Comparison of ENCODE assay signal across 8 cellular contexts in the genomic region with DNA sequence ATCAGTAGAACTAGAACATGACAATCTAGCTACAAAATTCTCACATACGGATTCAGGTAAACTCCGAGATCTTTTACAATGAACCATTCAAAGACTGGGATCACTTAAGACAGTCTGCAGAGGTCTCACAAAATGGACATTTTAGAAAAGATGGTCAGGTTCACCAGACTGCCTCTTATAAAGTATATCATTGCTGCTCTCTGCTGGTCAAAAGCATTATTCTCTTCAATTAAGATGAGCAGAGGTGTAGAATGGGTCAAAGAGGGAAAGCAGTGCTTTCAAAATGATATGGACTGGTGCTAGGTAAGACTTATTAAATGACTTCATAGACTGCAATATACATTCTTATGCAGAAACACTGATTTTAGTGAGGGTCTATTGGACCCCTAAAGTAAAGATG.
DNase-seq lines count a peak whose midpoint lies in the region; ATAC-seq and TF ChIP-seq lines count a peak whose summit lies in the region.

No MANE protein-coding gene starts in this region.

- H3K4me1 Mint-ChIP-seq in neural crest cell = no peaks in the 10 kb centered on the region

- H3K27me3 Mint-ChIP-seq in neural crest cell (ENCODE audit: low read depth) = no peaks in the 10 kb centered on the region

- H3K36me3 Mint-ChIP-seq in neural crest cell (ENCODE audit: low read depth) = no peaks in the 10 kb centered on the region

- no peak overlapping the region for H3K27ac Mint-ChIP-seq in neural crest cell (ENCODE audit: unreplicated experiment)

- no peaks in the 10 kb centered on the region for H3K36me3 ChIP-seq in HEK293 (ENCODE audit: control insufficient read depth in 2 of 2, insufficient read depth in 1 of 2, low read length in 2 of 2)

- no peaks in the 10 kb centered on the region for H3K27me3 ChIP-seq in dorsolateral prefrontal cortex

- ATAC-seq in GM18870 (IDR thresholded peaks at IDR 0.05; ENCODE audit: unreplicated experiment) = no peak
- no peak for ATAC-seq in HG02759 (IDR thresholded peaks at IDR 0.05; ENCODE audit: unreplicated experiment)

- no peaks in the 10 kb centered on the region for H3K4me1 ChIP-seq in HEK293 (ENCODE audit: control insufficient read depth, insufficient read depth, low read length)

- DNase-seq in NCI-H345 treated with DMSO at 0.1 percent for 48 hours (lab: John Stamatoyannopoulos, UW; ENCODE audit: unreplicated experiment) (peak; percentile 15), dorsolateral prefrontal cortex (no peak), neural crest cell (ENCODE audit: low read depth, low spot score) (no peak), anterior cingulate cortex (lab: John Stamatoyannopoulos, UW) (no peak)
- no peak for DNase-seq in stimulated activated CD4-positive, alpha-beta T cell treated with anti-CD3 and anti-CD28 coated beads, Interleukin-15, amount 100 ng/mL, for 24 hours

- no peak for TF ChIP-seq CTCF in HEK293 (tag by site-specific recombination; IDR thresholded peaks at IDR 0.05)
- TF ChIP-seq CTCF in dorsolateral prefrontal cortex (IDR thresholded peaks at IDR 0.05 in 54 of 56, conservative IDR thresholded peaks at IDR 0.05 in 2 of 56; ENCODE audit: low read depth in 1 of 56, partially characterized antibody in 56 of 56) = peak in 37 of 56 donors; percentile 9 to 55 (median 34)
- peak; percentile 62 for TF ChIP-seq CTCF in neural crest cell (conservative IDR thresholded peaks at IDR 0.05)

- POLR2A ChIA-PET in HEK293 (lab: Yijun Ruan, JAX) = no interaction called here

- no peak overlapping the region for H3K4me3 ChIP-seq in HEK293 (ENCODE audit: low read depth, low read length)
- no peak overlapping the region for H3K4me3 ChIP-seq in dorsolateral prefrontal cortex

- intact Hi-C loops in dorsolateral prefrontal cortex (cut with DNase I) = loop anchor here in 1 of 2 donors (10.0 kb wide), 1 partner anchor 360 kb away; no protein-coding TSS in a partner anchor

- H3K4me3 Mint-ChIP-seq in neural crest cell = no peak overlapping the region

- no peak overlapping the region for H3K27ac ChIP-seq in HEK293 (ENCODE audit: extremely low read depth, low read depth, low read length)
- H3K27ac ChIP-seq in dorsolateral prefrontal cortex = no peak overlapping the region

- H3K9me3 ChIP-seq in HEK293 (ENCODE audit: control insufficient read depth, insufficient read depth, low read depth, low read length) = no peaks in the 10 kb centered on the region

- CTCF ChIA-PET in HEK293 (lab: Yijun Ruan, JAX) = interaction anchor here (0.8 to 1.3 kb wide), 3 partner anchors 10 to 374 kb away, joined by 3 to 21 read pairs (median 4); no protein-coding TSS in a partner anchor

- H3K9me3 Mint-ChIP-seq in neural crest cell = no peaks in the 10 kb centered on the region

TF ChIP-seq in HEK293, 187 proteins besides CTCF, POLR2A, EP300 and RAD21:
- TF ChIP-seq KLF9 (tag by site-specific recombination; IDR thresholded peaks at IDR 0.05; ENCODE audit: low read depth) (no peak), ZNF354C (tag by site-specific recombination; IDR thresholded peaks at IDR 0.05; ENCODE audit: borderline replicate concordance, low read depth) (no peak), ZNF654 (tag by site-specific recombination; IDR thresholded peaks at IDR 0.05; ENCODE audit: low read depth) (0 out of 2 replicates have a peak, but pooled peaks have one; percentile 4), ZNF239 (tag by site-specific recombination; IDR thresholded peaks at IDR 0.05) (no peak)
- TF ChIP-seq, protein P1, sequence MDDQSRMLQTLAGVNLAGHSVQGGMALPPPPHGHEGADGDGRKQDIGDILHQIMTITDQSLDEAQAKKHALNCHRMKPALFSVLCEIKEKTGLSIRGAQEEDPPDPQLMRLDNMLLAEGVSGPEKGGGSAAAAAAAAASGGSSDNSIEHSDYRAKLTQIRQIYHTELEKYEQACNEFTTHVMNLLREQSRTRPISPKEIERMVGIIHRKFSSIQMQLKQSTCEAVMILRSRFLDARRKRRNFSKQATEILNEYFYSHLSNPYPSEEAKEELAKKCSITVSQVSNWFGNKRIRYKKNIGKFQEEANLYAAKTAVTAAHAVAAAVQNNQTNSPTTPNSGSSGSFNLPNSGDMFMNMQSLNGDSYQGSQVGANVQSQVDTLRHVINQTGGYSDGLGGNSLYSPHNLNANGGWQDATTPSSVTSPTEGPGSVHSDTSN (CRISPR knock-in tag; IDR thresholded peaks at IDR 0.05) = no peak
